ENCODE assay signal across 26 cellular contexts in the genomic region with DNA sequence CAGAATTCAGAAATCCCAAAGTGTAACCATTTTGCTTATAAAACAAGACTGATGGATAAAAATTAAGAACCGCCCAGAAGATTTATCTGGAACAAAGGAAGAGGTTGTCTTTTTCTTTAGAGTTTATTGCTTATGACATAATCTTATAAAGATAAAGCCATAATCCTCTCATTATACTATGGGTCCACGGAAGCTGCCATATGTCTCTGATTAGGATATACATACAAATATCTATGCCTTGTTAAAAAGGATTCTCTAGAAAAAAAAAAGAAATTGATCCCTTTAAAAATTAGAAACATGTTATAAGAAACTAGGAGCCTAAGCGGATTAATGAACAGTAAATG.
"Had no signal": no experiment of that assay in that cellular context is flagged by ENCODE, and none has a peak within 500 bp of the region (broad histone marks: within the 10 kb centered on the region; RNA-seq: fewer than 3 reads in every experiment).

No MANE protein-coding gene starts in this region.

- H3K9me3 Mint-ChIP-seq: activated B cell treated with CpG ODN at 0.5 μM for 24 hours; activated naive CD4-positive, alpha-beta T cell treated with anti-CD3 and anti-CD28 coated beads, Interleukin-2, amount 50 U/mL, for 24 hours; activated T-cell treated with anti-CD3 and anti-CD28 coated beads, Interleukin-2, amount 50 U/mL, for 4 hours; activated T-helper 2 cell treated with anti-CD3 and anti-CD28 coated beads, Interferon-gamma antibody, Interleukin-2, Interleukin-4, amounts not matched to agents 10 μg/mL and 5 μg/mL and 100 μg/mL, durations not matched to agents 14 hours and 24 hours and 36 hours; central memory CD8-positive, alpha-beta T cell; naive B cell; stimulated activated memory B cell treated with anti-CD40 and anti-IgM and Interleukin-4, amounts not matched to agents 10 μg/mL and 1 μg/mL and 100 μg/mL, for 72 hours had no signal

- H3K27me3 ChIP-seq: gastrocnemius medialis, hepatocyte, pancreas, suprapubic skin, tibial artery, upper lobe of right lung had no signal

- ATAC-seq: activated T-cell treated with anti-CD3 and anti-CD28 coated beads, Interleukin-2, amount 50 U/mL, for 4 hours; gastrocnemius medialis; pancreas; stimulated activated memory B cell treated with anti-CD40 and anti-IgM and Interleukin-4, amounts not matched to agents 10 μg/mL and 1 μg/mL and 100 μg/mL, for 72 hours had no signal

- H3K27ac Mint-ChIP-seq: activated B cell treated with CpG ODN at 0.5 μM for 24 hours; activated naive CD4-positive, alpha-beta T cell treated with anti-CD3 and anti-CD28 coated beads, Interleukin-2, amount 50 U/mL, for 24 hours; activated T-helper 2 cell treated with anti-CD3 and anti-CD28 coated beads, Interferon-gamma antibody, Interleukin-2, Interleukin-4, amounts not matched to agents 10 μg/mL and 5 μg/mL and 100 μg/mL, durations not matched to agents 14 hours and 24 hours and 36 hours; stimulated activated memory B cell treated with anti-CD40 and anti-IgM and Interleukin-4, amounts not matched to agents 10 μg/mL and 1 μg/mL and 100 μg/mL, for 72 hours had no signal

- H3K4me1 ChIP-seq: pancreas, prostate gland, tibial artery, upper lobe of right lung had no signal

- H3K4me3 Mint-ChIP-seq: activated B cell treated with CpG ODN at 0.5 μM for 24 hours; activated naive CD4-positive, alpha-beta T cell treated with anti-CD3 and anti-CD28 coated beads, Interleukin-2, amount 50 U/mL, for 24 hours; activated T-cell treated with anti-CD3 and anti-CD28 coated beads, Interleukin-2, amount 50 U/mL, for 4 hours; central memory CD8-positive, alpha-beta T cell; naive B cell; stimulated activated memory B cell treated with anti-CD40 and anti-IgM and Interleukin-4, amounts not matched to agents 10 μg/mL and 1 μg/mL and 100 μg/mL, for 72 hours had no signal

- H2AFZ ChIP-seq: hepatocyte had no signal

- H3K27me3 Mint-ChIP-seq: activated B cell treated with CpG ODN at 0.5 μM for 24 hours; activated naive CD4-positive, alpha-beta T cell treated with anti-CD3 and anti-CD28 coated beads, Interleukin-2, amount 50 U/mL, for 24 hours; central memory CD8-positive, alpha-beta T cell; naive B cell; stimulated activated memory B cell treated with anti-CD40 and anti-IgM and Interleukin-4, amounts not matched to agents 10 μg/mL and 1 μg/mL and 100 μg/mL, for 72 hours had no signal

- DNase-seq: activated B cell treated with CpG ODN at 0.5 μM for 24 hours; activated CD4-positive, alpha-beta T cell treated with anti-CD3 and anti-CD28 coated beads for 4 hours; activated CD4-positive, alpha-beta T cell treated with anti-CD3 and anti-CD28 coated beads, Interleukin-2, amount 50 U/mL, for 48 hours; activated CD8-positive, alpha-beta memory T cell treated with anti-CD3 and anti-CD28 coated beads, Interleukin-2, amount 50 U/mL, for 4 hours; activated T-cell treated with anti-CD3 and anti-CD28 coated beads, Interleukin-2, amount 50 U/mL, for 4 hours; anterior cingulate cortex; effector CD8-positive, alpha-beta T cell; gastrocnemius medialis; left cardiac atrium; mammary epithelial cell; naive B cell; pancreas; retina; stimulated activated CD4-positive, alpha-beta T cell treated with anti-CD3 and anti-CD28 coated beads, Interleukin-4, amount 100 ng/mL, for 24 hours; T-helper 2 cell; tibial artery; upper lobe of right lung had no signal

- H3K27ac ChIP-seq: epithelial cell of prostate, gastrocnemius medialis, hepatocyte, pancreas, prostate gland, skin epidermis, suprapubic skin, tibial artery, upper lobe of right lung had no signal

- H3K36me3 Mint-ChIP-seq: naive B cell; stimulated activated memory B cell treated with anti-CD40 and anti-IgM and Interleukin-4, amounts not matched to agents 10 μg/mL and 1 μg/mL and 100 μg/mL, for 72 hours had no signal

- H3K79me2 ChIP-seq: hepatocyte had no signal

- H3K9me3 ChIP-seq: gastrocnemius medialis, pancreas, prostate gland, suprapubic skin, tibial artery, upper lobe of right lung had no signal

- H3K36me3 ChIP-seq: gastrocnemius medialis, pancreas, prostate gland had no signal

- H3K4me3 ChIP-seq: gastrocnemius medialis, hepatocyte, pancreas, prostate gland, skin epidermis, suprapubic skin, tibial artery, upper lobe of right lung had no signal

- H3K4me2 ChIP-seq: hepatocyte had no signal

- H3K4me1 Mint-ChIP-seq: activated B cell treated with CpG ODN at 0.5 μM for 24 hours; central memory CD8-positive, alpha-beta T cell had no signal
